Comparison of ENCODE assay signal across 8 cellular contexts in the genomic region with DNA sequence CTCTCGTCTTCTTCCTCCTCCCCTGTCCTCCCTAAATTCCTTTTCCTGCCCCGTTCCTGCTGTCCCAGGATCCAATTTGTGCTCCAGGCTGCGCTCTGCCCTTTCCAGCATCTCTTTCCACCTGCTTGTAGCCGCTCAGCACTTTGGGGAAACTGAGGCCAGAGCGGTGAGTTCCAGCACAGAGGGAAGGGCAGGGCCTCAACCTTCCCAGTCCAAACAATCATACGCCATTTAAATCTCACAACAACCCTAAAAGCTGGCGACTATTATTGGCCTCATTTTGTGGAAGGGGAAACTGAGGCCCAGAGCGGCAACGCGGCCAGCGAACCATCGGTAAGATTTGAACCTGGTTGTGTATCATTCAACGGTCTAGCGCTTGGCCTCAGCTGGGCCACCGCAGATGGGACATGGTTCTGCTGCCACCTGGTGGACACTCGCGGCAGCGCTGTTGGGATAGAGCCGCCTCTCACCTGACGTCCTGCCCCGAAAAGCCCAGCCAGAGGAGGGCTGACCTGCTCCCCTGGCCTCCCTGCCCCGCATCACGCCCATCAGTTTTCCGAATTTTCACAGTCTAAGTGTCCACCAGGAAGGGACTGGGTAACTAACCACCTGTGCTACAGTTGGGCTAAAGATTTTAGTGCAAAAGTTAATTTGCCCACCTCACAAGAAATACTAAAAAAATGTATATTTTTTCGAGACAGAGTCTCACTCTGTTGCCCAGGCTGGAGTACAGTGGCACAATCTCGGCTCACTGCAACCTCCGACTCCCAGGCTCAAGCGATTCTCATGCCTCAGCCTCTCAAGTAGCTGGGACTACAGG. TPM values are rescaled to one million over a fixed set of nuclear protein-coding genes. Genes with fewer than 3 reads are reported as not detected.
DNase-seq lines count a peak whose midpoint lies in the region; ATAC-seq, FAIRE-seq and TF ChIP-seq lines count a peak whose summit lies in the region.

No MANE protein-coding gene starts in this region.

- POLR2A ChIA-PET in H1 (lab: Charles Lee; ENCODE audit: partially characterized antibody): interaction anchor here (0.7 to 12.1 kb wide), 4 partner anchors 7 to 299 kb away, joined by 3 to 141 read pairs (median 3); partner anchors contain the start of gene RPL18A

- no peak overlapping the region for H4K5ac ChIP-seq in H1 (ENCODE audit: insufficient read length, low read depth, low read length)

- DNase-seq in C1 segment of cervical spinal cord (lab: John Stamatoyannopoulos, UW) (peak; percentile 7 to 80 (median 55)), NOMO-1 treated with DMSO at 0.1 percent for 48 hours (lab: John Stamatoyannopoulos, UW; ENCODE audit: unreplicated experiment) (peak; percentile 51), H1 (ENCODE audit: low read depth in 1 of 2, low spot score in 2 of 2) (peak in 1 of 2 experiments; percentile 99), midbrain (lab: John Stamatoyannopoulos, UW) (peak; percentile 85)
- DNase-seq in activated CD8-positive, alpha-beta memory T cell treated with anti-CD3 and anti-CD28 coated beads for 4 hours (ENCODE audit: low read depth in 2 of 2): peak; percentile 77 to 85
- DNase-seq in stimulated activated CD8-positive, alpha-beta memory T cell treated with anti-CD3 and anti-CD28 coated beads, Interleukin-4, amount 100 ng/mL, for 4 hours (ENCODE audit: low read depth in 2 of 2, low spot score in 1 of 2): peak; percentile 75 to 93

- H3K4me1 ChIP-seq in H1 (replicated peaks in 1 of 4; ENCODE audit: control insufficient read depth in 3 of 4, insufficient read depth in 4 of 4, low read length in 3 of 4): no peaks in the 10 kb centered on the region; a peak in 2 of 7 replicates

- H2AFZ ChIP-seq in H1 (ENCODE audit: low read length): no peak overlapping the region

- no peak overlapping the region for H3K4me2 ChIP-seq in H1 (ENCODE audit: insufficient read depth in 1 of 2, low read depth in 2 of 2, low read length in 2 of 2)

- CTCF ChIA-PET in H1 (lab: Charles Lee; ENCODE audit: partially characterized antibody): interaction anchor here (0.6 to 3.6 kb wide), 30 partner anchors 8 to 267 kb away, joined by 3 to 19 read pairs (median 4); partner anchors contain the start of gene CCDC124

- H2BK5ac ChIP-seq in H1 (ENCODE audit: low read depth, low read length): no peak overlapping the region

- peak overlapping the region; percentile 53; the same call in 1 of the 2 replicates for H4K8ac ChIP-seq in H1 (ENCODE audit: extremely low read depth, insufficient read depth, low read length)

- H2AK5ac ChIP-seq in H1 (ENCODE audit: low read depth, low read length): no peak overlapping the region

- TF ChIP-seq EP300 in H1 (IDR thresholded peaks at IDR 0.05; ENCODE audit: borderline replicate concordance in 1 of 2, low read depth in 2 of 2, low read length in 2 of 2): no peak

- no peak overlapping the region for H2BK120ac ChIP-seq in H1 (replicated peaks; ENCODE audit: low read depth, low read length)

- peak; percentile 33 for ATAC-seq in HG03175 (IDR thresholded peaks at IDR 0.05; ENCODE audit: unreplicated experiment)
- no peak for ATAC-seq in GM21423 (IDR thresholded peaks at IDR 0.05; ENCODE audit: unreplicated experiment)

- H2BK20ac ChIP-seq in H1 (ENCODE audit: low read length): no peak overlapping the region

- H3K79me1 ChIP-seq in H1 (ENCODE audit: low read depth, low read length): no peaks in the 10 kb centered on the region; the same call in 1 of the 2 replicates

- H3K23me2 ChIP-seq in H1 (ENCODE audit: low read depth, low read length): peaks cover 4% of the 10 kb centered on the region; the same call in 1 of the 2 replicates

- H3K23ac ChIP-seq in H1 (ENCODE audit: insufficient read length): no peak overlapping the region

- TF ChIP-seq POLR2A in H1 (IDR thresholded peaks at IDR 0.05; ENCODE audit: control extremely low read depth in 1 of 2, low read depth in 2 of 2, low read length in 2 of 2): no peak

- no peak overlapping the region for H3K18ac ChIP-seq in H1 (ENCODE audit: extremely low read depth, low read length)

- no peak overlapping the region for H3K4ac ChIP-seq in H1 (replicated peaks; ENCODE audit: insufficient read length, low read depth, low read length)

- H4K91ac ChIP-seq in H1 (replicated peaks; ENCODE audit: insufficient read length, low read length): no peak overlapping the region

- H3K4me3 ChIP-seq in H1 (ENCODE audit: extremely low read depth in 1 of 4, insufficient read depth in 2 of 4, low read depth in 3 of 4, low read length in 4 of 4): no peak overlapping the region

- no peak overlapping the region for H3K56ac ChIP-seq in H1 (replicated peaks; ENCODE audit: insufficient read length, low read depth, low read length)

- peaks cover 0 to 2% (median under 1%) of the 10 kb centered on the region in 4 experiments; a peak in 3 of 8 replicates for H3K36me3 ChIP-seq in H1 (ENCODE audit: control insufficient read depth in 2 of 4, insufficient read depth in 4 of 4, low read length in 3 of 4)

- H3K9me3 ChIP-seq in H1 (ENCODE audit: insufficient read depth in 2 of 2, low read depth in 1 of 2, low read length in 1 of 2): no peaks in the 10 kb centered on the region

- peak; percentile 96 to 99 (median 99) for TF ChIP-seq CTCF in H1 (IDR thresholded peaks at IDR 0.05; ENCODE audit: control extremely low read depth in 1 of 3, insufficient read depth in 1 of 3, low read depth in 1 of 3, low read length in 3 of 3)

- no peak overlapping the region for H3K9ac ChIP-seq in H1 (replicated peaks in 1 of 4; ENCODE audit: extremely low read depth in 1 of 4, low read depth in 3 of 4, low read length in 3 of 4)

- peak; percentile 72 for FAIRE-seq in H1 (lab: Jason Lieb, UNC)

- TF ChIP-seq RAD21 in H1 (IDR thresholded peaks at IDR 0.05 in 1 of 2, conservative IDR thresholded peaks at IDR 0.05 in 1 of 2; ENCODE audit: low read depth in 2 of 2, low read length in 2 of 2): peak; percentile 97 to 98

- peaks cover 6 to 8% of the 10 kb centered on the region in 2 experiments for H3K79me2 ChIP-seq in H1 (ENCODE audit: control insufficient read depth in 1 of 2, insufficient read depth in 2 of 2, low read length in 2 of 2)

- H2BK15ac ChIP-seq in H1 (ENCODE audit: low read length): no peak overlapping the region

- no peaks in the 10 kb centered on the region for H3K27me3 ChIP-seq in H1 (replicated peaks in 1 of 4; ENCODE audit: control insufficient read depth in 3 of 4, extremely low read depth in 1 of 4, insufficient read depth in 3 of 4, low read length in 3 of 4)

- H4K20me1 ChIP-seq in H1 (replicated peaks in 1 of 2; ENCODE audit: control insufficient read depth in 1 of 2, insufficient read depth in 2 of 2, low read length in 2 of 2): peaks cover 0 to 2% of the 10 kb centered on the region in 2 experiments

- WGBS in H1 (ENCODE audit: extremely low coverage in 1 of 2, insufficient coverage in 1 of 2, insufficient read length in 1 of 2, insufficient replicate concordance in 2 of 2, low coverage in 1 of 2, low lambda C conversion rate in 2 of 2, missing lambda C conversion rate in 1 of 2), 2 experiments: 33% methylated on average over 28 of the region's 28 CpGs; no CpG with 5 or more reads in 1 of the 2 experiments

- H3K14ac ChIP-seq in H1 (ENCODE audit: insufficient read length): no peak overlapping the region

- no peak overlapping the region for H2BK12ac ChIP-seq in H1 (ENCODE audit: low read depth, low read length)

- H3K27ac ChIP-seq in H1 (ENCODE audit: low read depth, low read length): no peak overlapping the region

TF ChIP-seq in H1, 55 proteins besides CTCF, POLR2A, EP300 and RAD21 (continues in another document):
- TF ChIP-seq ASH2L (IDR thresholded peaks at IDR 0.05; ENCODE audit: low read length) (no peak), CREB1 (IDR thresholded peaks at IDR 0.05) (0 out of 2 replicates have a peak, but pooled peaks have one; percentile 34)

RNA-seq across cellular contexts. Expression of gene RPL18A, which starts 4.2 kb away (rescaled TPM):
- 2,749 and 2,894 TPM in 2 replicates for total RNA-seq in H1 (2021; fragmentation: NEBNext Ultra II Directional; extraction: Animal tissue kit (Norgen Biotek cat#: 25700))
- 3,938 and 5,258 TPM in 2 replicates for polyA plus RNA-seq in H1 (2011; rRNA removed)
- 4,102 TPM for polyA plus RNA-seq in H1 (2011; cell fraction: cytosol; rRNA removed)
- 3,741 TPM for polyA plus RNA-seq in H1 (2011; cell fraction: nucleus; rRNA removed)
- polyA plus RNA-seq in H1 (2012, experiment 1 of 2): 2,900 to 4,037 TPM (median 3,755 TPM) in 4 replicates
- polyA plus RNA-seq in H1 (2012, experiment 2 of 2): 5,025 TPM
- polyA plus RNA-seq in H1 (2013, experiment 1 of 2): 2,492 TPM
- polyA plus RNA-seq in H1 (2013, experiment 2 of 2): 2,474 TPM
- 555 and 636 TPM in 2 replicates for polyA minus RNA-seq in H1 (2011; rRNA and poly(A)+ RNA removed)
- 2,052 TPM for polyA minus RNA-seq in H1 (2011; cell fraction: cytosol; rRNA and poly(A)+ RNA removed)
- 752 TPM for polyA minus RNA-seq in H1 (2011; cell fraction: nucleus; rRNA and poly(A)+ RNA removed)

RNA-seq across cellular contexts. Expression of gene JAK3, which starts 7.8 kb away (rescaled TPM):
- total RNA-seq in H1 (2021; fragmentation: NEBNext Ultra II Directional; extraction: Animal tissue kit (Norgen Biotek cat#: 25700)): 3.2 and 4.0 TPM in 2 replicates
- 4.7 TPM in 2 replicates for polyA plus RNA-seq in H1 (2011; rRNA removed)
- polyA plus RNA-seq in H1 (2011; cell fraction: cytosol; rRNA removed): 3.2 TPM
- polyA plus RNA-seq in H1 (2011; cell fraction: nucleus; rRNA removed): 4.1 TPM
- polyA plus RNA-seq in H1 (2012, experiment 1 of 2): 2.1 to 3.0 TPM (median 2.5 TPM) in 4 replicates
- polyA plus RNA-seq in H1 (2012, experiment 2 of 2): 1.9 TPM
- polyA plus RNA-seq in H1 (2013, experiment 1 of 2): 3.3 TPM
- polyA plus RNA-seq in H1 (2013, experiment 2 of 2): 3.3 TPM
- polyA minus RNA-seq in H1 (2011; rRNA and poly(A)+ RNA removed): 3.8 and 4.4 TPM in 2 replicates
- 3.1 TPM for polyA minus RNA-seq in H1 (2011; cell fraction: cytosol; rRNA and poly(A)+ RNA removed)
- 2.7 TPM for polyA minus RNA-seq in H1 (2011; cell fraction: nucleus; rRNA and poly(A)+ RNA removed)

RNA-seq across cellular contexts. Expression of gene SLC5A5, which starts 16.2 kb away (rescaled TPM):
- 1.2 and 1.5 TPM in 2 replicates for total RNA-seq in H1 (2021; fragmentation: NEBNext Ultra II Directional; extraction: Animal tissue kit (Norgen Biotek cat#: 25700))
- 1.8 and 2.2 TPM in 2 replicates for polyA plus RNA-seq in H1 (2011; rRNA removed)
- 1.8 TPM for polyA plus RNA-seq in H1 (2011; cell fraction: cytosol; rRNA removed)
- 3.6 TPM for polyA plus RNA-seq in H1 (2011; cell fraction: nucleus; rRNA removed)
- polyA plus RNA-seq in H1 (2012, experiment 1 of 2): 0.98 to 2.3 TPM (median 1.7 TPM) in 4 replicates
- polyA plus RNA-seq in H1 (2012, experiment 2 of 2): 1.1 TPM
- 1.4 TPM for polyA plus RNA-seq in H1 (2013, experiment 1 of 2)
- polyA plus RNA-seq in H1 (2013, experiment 2 of 2): 1.7 TPM
- polyA minus RNA-seq in H1 (2011; rRNA and poly(A)+ RNA removed): 1.4 and 1.9 TPM in 2 replicates
- 3.1 TPM for polyA minus RNA-seq in H1 (2011; cell fraction: cytosol; rRNA and poly(A)+ RNA removed)
- 2.7 TPM for polyA minus RNA-seq in H1 (2011; cell fraction: nucleus; rRNA and poly(A)+ RNA removed)

RNA-seq across cellular contexts. Expression of gene INSL3, which starts 34.2 kb away (rescaled TPM):
- total RNA-seq in H1 (2021; fragmentation: NEBNext Ultra II Directional; extraction: Animal tissue kit (Norgen Biotek cat#: 25700)): 0.41 and 1.2 TPM in 2 replicates
- 1.1 and 1.5 TPM in 2 replicates for polyA plus RNA-seq in H1 (2011; rRNA removed)
- 0.44 TPM for polyA plus RNA-seq in H1 (2011; cell fraction: cytosol; rRNA removed)
- polyA plus RNA-seq in H1 (2011; cell fraction: nucleus; rRNA removed): 1.9 TPM
- 1.2 to 1.5 TPM (median 1.4 TPM) in 3 of 4 replicates, not detected in the other for polyA plus RNA-seq in H1 (2012, experiment 1 of 2)
- 1.00 TPM for polyA plus RNA-seq in H1 (2012, experiment 2 of 2)
- polyA plus RNA-seq in H1 (2013, experiment 1 of 2): 0.87 TPM
- 1.1 TPM for polyA plus RNA-seq in H1 (2013, experiment 2 of 2)
- polyA minus RNA-seq in H1 (2011; rRNA and poly(A)+ RNA removed): 0.69 and 0.71 TPM in 2 replicates
- polyA minus RNA-seq in H1 (2011; cell fraction: cytosol; rRNA and poly(A)+ RNA removed): 1.8 TPM
- not detected for polyA minus RNA-seq in H1 (2011; cell fraction: nucleus; rRNA and poly(A)+ RNA removed)
